ENCODE assay signal across 25 cellular contexts in the genomic region with DNA sequence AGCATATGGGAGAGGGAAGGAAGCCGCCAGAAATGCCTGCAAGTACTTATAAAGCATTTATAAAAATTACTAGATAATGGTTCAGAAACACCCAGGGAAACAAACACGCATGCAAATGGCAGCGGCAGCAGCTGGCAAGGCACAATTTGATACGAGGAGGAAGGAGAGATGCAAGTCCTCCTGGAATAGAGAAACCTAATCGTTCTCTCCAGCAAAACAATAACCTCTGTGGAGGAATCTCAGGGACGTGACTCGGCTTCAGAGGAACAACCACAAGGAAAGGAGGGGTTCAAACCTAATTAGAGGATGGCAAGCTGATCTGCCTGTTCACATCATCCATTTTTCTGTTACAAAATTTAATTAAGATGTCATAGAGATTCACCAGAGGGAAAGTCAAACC. TPM values are rescaled to one million over a fixed set of nuclear protein-coding genes. Genes with fewer than 3 reads are reported as not detected.
DNase-seq lines count a peak whose midpoint lies in the region; TF ChIP-seq lines count a peak whose summit lies in the region.
"Had no signal": no experiment of that assay in that cellular context is flagged by ENCODE, and none has a peak within 500 bp of the region (broad histone marks: within the 10 kb centered on the region; RNA-seq: fewer than 3 reads in every experiment).

No MANE protein-coding gene starts in this region.

- H3K4me3 ChIP-seq in AG10803 (ENCODE audit: low read length) = no peak overlapping the region
- H3K4me3 ChIP-seq in skeletal muscle satellite cell (ENCODE audit: low read length) = no peak overlapping the region
- no peak overlapping the region for H3K4me3 ChIP-seq in Caco-2 (ENCODE audit: low read depth, low read length)
- H3K4me3 ChIP-seq in neural progenitor cell = no peak overlapping the region
- H3K4me3 ChIP-seq: left lung, skin epidermis had no signal

- H3K36me3 Mint-ChIP-seq in Caco-2 (ENCODE audit: insufficient read depth, unreplicated experiment) (no peaks in the 10 kb centered on the region), neural progenitor cell (no peaks in the 10 kb centered on the region)
- H3K36me3 Mint-ChIP-seq: activated naive CD8-positive, alpha-beta T cell treated with anti-CD3 and anti-CD28 coated beads, Interleukin-2, amount 10 ng/mL, durations not matched to agents 7 days and 5 days; natural killer cell treated with Interleukin-12 subunit alpha and Interleukin-12 subunit beta and Interleukin-15 and Interleukin-18, amount 100 ng/mL, for 72 hours; stimulated activated effector memory CD8-positive, alpha-beta T cell treated with anti-CD3 and anti-CD28 coated beads, Interleukin-12 subunit alpha, Interleukin-12 subunit beta, amount 100 ng/mL, for 72 hours had no signal

- H3K4me1 ChIP-seq in skeletal muscle satellite cell (ENCODE audit: control insufficient read depth, insufficient read depth, low read length) = peaks cover 26% of the 10 kb centered on the region
- H3K4me1 ChIP-seq in Caco-2 = no peaks in the 10 kb centered on the region
- no peaks in the 10 kb centered on the region for H3K4me1 ChIP-seq in neural progenitor cell
- H3K4me1 ChIP-seq: left lung had no signal

- peak; percentile 18 for DNase-seq in AG10803 (ENCODE audit: low read depth)
- peak; percentile 12 for DNase-seq in islet precursor cell
- DNase-seq in inferior parietal cortex (ENCODE audit: extremely low spot score) = no peak
- DNase-seq in A172 (ENCODE audit: low spot score) = no peak
- no peak for DNase-seq in Caco-2
- DNase-seq in neural progenitor cell (ENCODE audit: low spot score) = no peak
- DNase-seq: activated CD4-positive, alpha-beta T cell treated with anti-CD3 and anti-CD28 coated beads, Interleukin-2, amount 50 U/mL, for 1 hour; activated CD8-positive, alpha-beta memory T cell treated with anti-CD3 and anti-CD28 coated beads, Interleukin-2, amount 50 U/mL, for 48 hours; activated naive CD8-positive, alpha-beta T cell treated with anti-CD3 and anti-CD28 coated beads, Interleukin-2, amount 10 ng/mL, durations not matched to agents 7 days and 5 days; GOT3; left lung; NCI-H1417; NCI-H2081 treated with DMSO at 0.1 percent for 48 hours; NCI-H524 treated with DMSO at 0.1 percent for 48 hours; stimulated activated CD4-positive, alpha-beta T cell treated with anti-CD3 and anti-CD28 coated beads, Interleukin-1b, Interleukin-23, amount 100 ng/mL, for 48 hours; T-helper 2 cell had no signal

- H3K9me3 ChIP-seq in skeletal muscle satellite cell (replicated peaks; ENCODE audit: low read length) = no peaks in the 10 kb centered on the region
- no peaks in the 10 kb centered on the region for H3K9me3 ChIP-seq in Caco-2
- H3K9me3 ChIP-seq in neural progenitor cell (ENCODE audit: low read depth) = no peaks in the 10 kb centered on the region
- H3K9me3 ChIP-seq: left lung had no signal

- H3K4me1 Mint-ChIP-seq in Caco-2 (ENCODE audit: low read depth, unreplicated experiment) (no peaks in the 10 kb centered on the region), neural progenitor cell (peaks cover 7% of the 10 kb centered on the region)

- no peaks in the 10 kb centered on the region for H3K27me3 Mint-ChIP-seq in Caco-2 (ENCODE audit: insufficient read depth, unreplicated experiment)
- peaks cover 2% of the 10 kb centered on the region for H3K27me3 Mint-ChIP-seq in neural progenitor cell (ENCODE audit: insufficient read depth, low read depth)
- H3K27me3 Mint-ChIP-seq: activated naive CD8-positive, alpha-beta T cell treated with anti-CD3 and anti-CD28 coated beads, Interleukin-2, amount 10 ng/mL, durations not matched to agents 7 days and 5 days; dendritic cell treated with granulocyte-macrophage colony-stimulating factor and Interleukin-4, amounts not matched to agents 40 ng/mL and 50 ng/mL, for 4 days; natural killer cell treated with Interleukin-12 subunit alpha and Interleukin-12 subunit beta and Interleukin-15 and Interleukin-18, amount 100 ng/mL, for 72 hours had no signal

- peak overlapping the region; percentile 84 for H3K27ac ChIP-seq in angular gyrus (ENCODE audit: low read depth, low read length)
- H3K27ac ChIP-seq in neural progenitor cell = no peak overlapping the region
- H3K27ac ChIP-seq: C4-2B, HL-60, left lung had no signal

- peak overlapping the region; percentile 35 for H3K4me2 ChIP-seq in skeletal muscle satellite cell (ENCODE audit: low read length)
- no peak overlapping the region for H3K4me2 ChIP-seq in neural progenitor cell

- BruUV-seq in Caco-2 (replicated peaks; lab: Mats Ljungman, UMichigan) = no TSS peak

- H3K27ac Mint-ChIP-seq in Caco-2 (ENCODE audit: unreplicated experiment) = no peak overlapping the region
- H3K27ac Mint-ChIP-seq in neural progenitor cell = no peak overlapping the region
- H3K27ac Mint-ChIP-seq: activated naive CD8-positive, alpha-beta T cell treated with anti-CD3 and anti-CD28 coated beads, Interleukin-2, amount 10 ng/mL, durations not matched to agents 7 days and 5 days; activated T-helper 2 cell treated with anti-CD3 and anti-CD28 coated beads, Interferon-gamma antibody, Interleukin-2, Interleukin-4, amounts not matched to agents 10 μg/mL and 5 μg/mL and 100 μg/mL, durations not matched to agents 14 hours and 24 hours and 36 hours; dendritic cell treated with granulocyte-macrophage colony-stimulating factor and Interleukin-4, amounts not matched to agents 40 ng/mL and 50 ng/mL, for 4 days; stimulated activated effector memory CD8-positive, alpha-beta T cell treated with anti-CD3 and anti-CD28 coated beads, Interleukin-12 subunit alpha, Interleukin-12 subunit beta, amount 100 ng/mL, for 72 hours had no signal

- H4K20me1 ChIP-seq in neural progenitor cell (ENCODE audit: low read depth) = no peaks in the 10 kb centered on the region

- H3K27me3 ChIP-seq in skeletal muscle satellite cell (ENCODE audit: control insufficient read depth, insufficient read depth, low read length) (no peaks in the 10 kb centered on the region), Caco-2 (replicated peaks; ENCODE audit: control insufficient read depth, insufficient read depth, low read length) (no peaks in the 10 kb centered on the region), neural progenitor cell (peaks cover 19% of the 10 kb centered on the region)
- H3K27me3 ChIP-seq: left lung had no signal

- H3K4me3 Mint-ChIP-seq in Caco-2 (ENCODE audit: unreplicated experiment) = no peak overlapping the region
- no peak overlapping the region for H3K4me3 Mint-ChIP-seq in neural progenitor cell
- H3K4me3 Mint-ChIP-seq: activated naive CD8-positive, alpha-beta T cell treated with anti-CD3 and anti-CD28 coated beads, Interleukin-2, amount 10 ng/mL, durations not matched to agents 7 days and 5 days; dendritic cell treated with granulocyte-macrophage colony-stimulating factor and Interleukin-4, amounts not matched to agents 40 ng/mL and 50 ng/mL, for 4 days; natural killer cell treated with Interleukin-12 subunit alpha and Interleukin-12 subunit beta and Interleukin-15 and Interleukin-18, amount 100 ng/mL, for 72 hours; stimulated activated effector memory CD8-positive, alpha-beta T cell treated with anti-CD3 and anti-CD28 coated beads, Interleukin-12 subunit alpha, Interleukin-12 subunit beta, amount 100 ng/mL, for 72 hours had no signal

- CTCF ChIA-PET in Caco-2 (lab: Charles Lee) = no interaction called here

- H3K9me3 Mint-ChIP-seq in Caco-2 (ENCODE audit: unreplicated experiment) = no peaks in the 10 kb centered on the region
- H3K9me3 Mint-ChIP-seq in neural progenitor cell = no peaks in the 10 kb centered on the region
- H3K9me3 Mint-ChIP-seq: activated naive CD8-positive, alpha-beta T cell treated with anti-CD3 and anti-CD28 coated beads, Interleukin-2, amount 10 ng/mL, durations not matched to agents 7 days and 5 days; activated T-helper 2 cell treated with anti-CD3 and anti-CD28 coated beads, Interferon-gamma antibody, Interleukin-2, Interleukin-4, amounts not matched to agents 10 μg/mL and 5 μg/mL and 100 μg/mL, durations not matched to agents 14 hours and 24 hours and 36 hours; dendritic cell treated with granulocyte-macrophage colony-stimulating factor and Interleukin-4, amounts not matched to agents 40 ng/mL and 50 ng/mL, for 4 days; natural killer cell treated with Interleukin-12 subunit alpha and Interleukin-12 subunit beta and Interleukin-15 and Interleukin-18, amount 100 ng/mL, for 72 hours; stimulated activated effector memory CD8-positive, alpha-beta T cell treated with anti-CD3 and anti-CD28 coated beads, Interleukin-12 subunit alpha, Interleukin-12 subunit beta, amount 100 ng/mL, for 72 hours had no signal

- POLR2A ChIA-PET in Caco-2 (lab: Charles Lee) = interaction anchor here (0.5 kb wide), 1 partner anchor 108 kb away, joined by 3 read pairs; no protein-coding TSS in a partner anchor

- no peaks in the 10 kb centered on the region for H3F3A ChIP-seq in neural progenitor cell (ENCODE audit: low read depth)

- no peaks in the 10 kb centered on the region for H3K79me2 ChIP-seq in neural progenitor cell (ENCODE audit: low read depth)

- intact Hi-C loops in Caco-2 (cut with micrococcal nuclease; ENCODE audit: unreplicated experiment) = no loop called here

- no peak overlapping the region for H3K9ac ChIP-seq in skeletal muscle satellite cell (ENCODE audit: low read depth, low read length)
- H3K9ac ChIP-seq in neural progenitor cell = no peak overlapping the region

- no peak for TF ChIP-seq CTCF in AG10803 (conservative IDR thresholded peaks at IDR 0.05; ENCODE audit: low read length)
- TF ChIP-seq CTCF in Caco-2 (IDR thresholded peaks at IDR 0.05; ENCODE audit: insufficient read depth in 1 of 2, low read depth in 1 of 2, low read length in 1 of 2, severe bottlenecking in 1 of 2, unreplicated experiment in 1 of 2) = no peak
- no peak for TF ChIP-seq CTCF in neural progenitor cell (IDR thresholded peaks at IDR 0.05)

- H3K36me3 ChIP-seq in skeletal muscle satellite cell (ENCODE audit: insufficient read depth, low read length) = no peaks in the 10 kb centered on the region
- no peaks in the 10 kb centered on the region for H3K36me3 ChIP-seq in Caco-2 (ENCODE audit: control insufficient read depth, insufficient read depth, low read length)
- no peaks in the 10 kb centered on the region for H3K36me3 ChIP-seq in neural progenitor cell
- H3K36me3 ChIP-seq: left lung had no signal

- no peak overlapping the region for H2AFZ ChIP-seq in neural progenitor cell (replicated peaks)

RNA-seq across cellular contexts. Expression of a gene that starts 8.8 kb away (rescaled TPM):
- 5.9 and 6.1 TPM in 2 replicates for total RNA-seq in skeletal muscle satellite cell (2012; rRNA removed)
- total RNA-seq in A172 (2014; rRNA removed; shearing (Covaris generic)) = 2.7 and 3.6 TPM in 2 replicates
- total RNA-seq in Caco-2 (2022) (4.4 and 4.7 TPM in 2 replicates), neural progenitor cell (ENCODE audit: low replicate concordance) (0.75 and 0.84 TPM in 2 replicates)

Comparison
In these comparisons a context has a peak if more than half of its experiments do, and no peak if none do; other contexts are left out.
1. DNase-seq: peak in AG10803 (single experiment) and islet precursor cell (single experiment); none in inferior parietal cortex (single experiment), A172 (single experiment), Caco-2 (0 of 2) and neural progenitor cell (single experiment).